18 cellular contexts compared by ENCODE assay signal in the genomic region with DNA sequence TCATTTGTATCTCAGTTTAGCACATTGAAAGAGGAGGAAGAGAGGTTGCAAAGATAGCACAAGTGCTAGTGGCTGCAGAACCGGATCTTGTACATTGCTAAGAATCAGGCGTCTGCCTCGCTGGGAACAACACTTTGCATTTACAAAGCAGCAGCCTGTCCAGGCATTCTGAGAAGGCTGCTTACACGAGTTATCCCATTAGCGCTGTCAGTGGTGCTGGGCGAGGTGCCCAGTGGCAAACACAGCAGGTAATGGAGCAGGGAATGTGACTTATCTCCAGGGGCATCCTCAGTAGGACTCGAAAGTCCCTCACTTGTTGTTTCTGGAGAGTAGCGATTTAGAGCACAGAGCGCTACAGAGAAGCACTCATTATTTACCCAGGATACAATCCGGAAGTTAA.
DNase-seq lines count a peak whose midpoint lies in the region; ATAC-seq lines count a peak whose summit lies in the region.
"Had no signal": no experiment of that assay in that cellular context is flagged by ENCODE, and none has a peak within 500 bp of the region (broad histone marks: within the 10 kb centered on the region; RNA-seq: fewer than 3 reads in every experiment).

No MANE protein-coding gene starts in this region.

- DNase-seq in DMS53 (lab: John Stamatoyannopoulos, UW) = peak; percentile 78
- DNase-seq in NCI-H2029 (lab: John Stamatoyannopoulos, UW) = peak; percentile 14
- DNase-seq in NCI-H82 treated with DMSO at 0.1 percent for 48 hours (lab: John Stamatoyannopoulos, UW; ENCODE audit: unreplicated experiment) = peak; percentile 34
- DNase-seq in islet precursor cell = peak; percentile 67
- no peak for DNase-seq in activated CD4-positive, alpha-beta memory T cell treated with anti-CD3 and anti-CD28 coated beads for 36 hours
- no peak for DNase-seq in RPMI8226
- DNase-seq in naive thymus-derived CD8-positive, alpha-beta T cell = no peak
- DNase-seq in ureter (ENCODE audit: low spot score) = no peak
- DNase-seq: activated CD4-positive, alpha-beta memory T cell treated with anti-CD3 and anti-CD28 coated beads, Interleukin-2, amount 10 ng/mL, durations not matched to agents 7 days and 5 days; activated naive CD4-positive, alpha-beta T cell treated with anti-CD3 and anti-CD28 coated beads for 36 hours; activated T-cell treated with anti-CD3 and anti-CD28 coated beads, Interleukin-2, amount 50 U/mL, for 1 hour; heart right ventricle; KG1; kidney; natural killer cell; NCI-H1048; stimulated activated CD4-positive, alpha-beta T cell treated with anti-CD3 and anti-CD28 coated beads, Interleukin-4, amount 100 ng/mL, for 1 hour had no signal

- CTCF ChIA-PET in activated CD4-positive, alpha-beta memory T cell treated with anti-CD3 and anti-CD28 coated beads for 36 hours (lab: Charles Lee) = no interaction called here

- POLR2A ChIA-PET in activated CD4-positive, alpha-beta memory T cell treated with anti-CD3 and anti-CD28 coated beads for 36 hours (lab: Charles Lee) = no interaction called here
- POLR2A ChIA-PET in naive thymus-derived CD8-positive, alpha-beta T cell (lab: Charles Lee) = no interaction called here

- intact Hi-C loops in activated CD4-positive, alpha-beta memory T cell treated with anti-CD3 and anti-CD28 coated beads for 36 hours (cut with micrococcal nuclease) = no loop called here

- H3K4me1 Mint-ChIP-seq in activated CD4-positive, alpha-beta memory T cell treated with anti-CD3 and anti-CD28 coated beads for 36 hours (ENCODE audit: low read depth) = no peaks in the 10 kb centered on the region
- peaks cover 0 to 1% (median 0%) of the 10 kb centered on the region in 4 donors for H3K4me1 Mint-ChIP-seq in naive thymus-derived CD8-positive, alpha-beta T cell
- H3K4me1 Mint-ChIP-seq: activated CD4-positive, alpha-beta memory T cell treated with anti-CD3 and anti-CD28 coated beads, Interleukin-2, amount 10 ng/mL, durations not matched to agents 7 days and 5 days; memory B cell; natural killer cell had no signal

- H3K4me3 Mint-ChIP-seq in activated CD4-positive, alpha-beta memory T cell treated with anti-CD3 and anti-CD28 coated beads for 36 hours = no peak overlapping the region
- no peak overlapping the region for H3K4me3 Mint-ChIP-seq in naive thymus-derived CD8-positive, alpha-beta T cell
- H3K4me3 Mint-ChIP-seq: activated CD4-positive, alpha-beta memory T cell treated with anti-CD3 and anti-CD28 coated beads, Interleukin-2, amount 10 ng/mL, durations not matched to agents 7 days and 5 days; activated naive CD4-positive, alpha-beta T cell treated with anti-CD3 and anti-CD28 coated beads for 36 hours; memory B cell; natural killer cell had no signal

- no peaks in the 10 kb centered on the region for H3K36me3 Mint-ChIP-seq in activated CD4-positive, alpha-beta memory T cell treated with anti-CD3 and anti-CD28 coated beads for 36 hours
- no peaks in the 10 kb centered on the region for H3K36me3 Mint-ChIP-seq in naive thymus-derived CD8-positive, alpha-beta T cell
- H3K36me3 Mint-ChIP-seq: memory B cell, natural killer cell had no signal

- H3K27me3 Mint-ChIP-seq in activated CD4-positive, alpha-beta memory T cell treated with anti-CD3 and anti-CD28 coated beads for 36 hours = peaks cover 6% of the 10 kb centered on the region
- H3K27me3 Mint-ChIP-seq in naive thymus-derived CD8-positive, alpha-beta T cell = peaks cover 0 to 5% (median 0%) of the 10 kb centered on the region in 5 donors
- H3K27me3 Mint-ChIP-seq: activated CD4-positive, alpha-beta memory T cell treated with anti-CD3 and anti-CD28 coated beads, Interleukin-2, amount 10 ng/mL, durations not matched to agents 7 days and 5 days; memory B cell had no signal

- H3K27ac Mint-ChIP-seq in activated CD4-positive, alpha-beta memory T cell treated with anti-CD3 and anti-CD28 coated beads for 36 hours = no peak overlapping the region
- no peak overlapping the region for H3K27ac Mint-ChIP-seq in naive thymus-derived CD8-positive, alpha-beta T cell
- H3K27ac Mint-ChIP-seq: activated CD4-positive, alpha-beta memory T cell treated with anti-CD3 and anti-CD28 coated beads, Interleukin-2, amount 10 ng/mL, durations not matched to agents 7 days and 5 days; activated naive CD4-positive, alpha-beta T cell treated with anti-CD3 and anti-CD28 coated beads for 36 hours; memory B cell; natural killer cell had no signal

- H3K9me3 Mint-ChIP-seq in activated CD4-positive, alpha-beta memory T cell treated with anti-CD3 and anti-CD28 coated beads for 36 hours = no peaks in the 10 kb centered on the region
- no peaks in the 10 kb centered on the region for H3K9me3 Mint-ChIP-seq in naive thymus-derived CD8-positive, alpha-beta T cell
- H3K9me3 Mint-ChIP-seq: activated CD4-positive, alpha-beta memory T cell treated with anti-CD3 and anti-CD28 coated beads, Interleukin-2, amount 10 ng/mL, durations not matched to agents 7 days and 5 days; activated naive CD4-positive, alpha-beta T cell treated with anti-CD3 and anti-CD28 coated beads for 36 hours; memory B cell had no signal

- ATAC-seq in naive thymus-derived CD8-positive, alpha-beta T cell = no peak
- ATAC-seq: heart right ventricle, natural killer cell had no signal

Comparison
In these comparisons a context has a peak if more than half of its experiments do, and no peak if none do; other contexts are left out.
1. DNase-seq: peak in DMS53 (single experiment), NCI-H2029 (single experiment), NCI-H82 treated with DMSO at 0.1 percent for 48 hours (single experiment) and islet precursor cell (single experiment); none in activated CD4-positive, alpha-beta memory T cell treated with anti-CD3 and anti-CD28 coated beads for 36 hours (single experiment), RPMI8226 (single experiment), naive thymus-derived CD8-positive, alpha-beta T cell (0 of 10) and ureter (single experiment).